Comparison of ENCODE assay signal across 1 cellular context in genomic region chr11:35905901-35906661, GRCh38.
TF ChIP-seq lines count a peak whose summit lies in the region.

No MANE protein-coding gene starts in this region.

TF ChIP-seq in WTC11, 78 proteins besides CTCF, POLR2A, EP300 and RAD21 (continued from another document):
- no peak for TF ChIP-seq ZNF512 (CRISPR knock-in tag; IDR thresholded peaks at IDR 0.05; ENCODE audit: borderline replicate concordance)
- TF ChIP-seq FOXK1 (CRISPR knock-in tag; IDR thresholded peaks at IDR 0.05) = no peak
- TF ChIP-seq CREB1 (CRISPR knock-in tag; IDR thresholded peaks at IDR 0.05) = no peak
- TF ChIP-seq, protein P1, sequence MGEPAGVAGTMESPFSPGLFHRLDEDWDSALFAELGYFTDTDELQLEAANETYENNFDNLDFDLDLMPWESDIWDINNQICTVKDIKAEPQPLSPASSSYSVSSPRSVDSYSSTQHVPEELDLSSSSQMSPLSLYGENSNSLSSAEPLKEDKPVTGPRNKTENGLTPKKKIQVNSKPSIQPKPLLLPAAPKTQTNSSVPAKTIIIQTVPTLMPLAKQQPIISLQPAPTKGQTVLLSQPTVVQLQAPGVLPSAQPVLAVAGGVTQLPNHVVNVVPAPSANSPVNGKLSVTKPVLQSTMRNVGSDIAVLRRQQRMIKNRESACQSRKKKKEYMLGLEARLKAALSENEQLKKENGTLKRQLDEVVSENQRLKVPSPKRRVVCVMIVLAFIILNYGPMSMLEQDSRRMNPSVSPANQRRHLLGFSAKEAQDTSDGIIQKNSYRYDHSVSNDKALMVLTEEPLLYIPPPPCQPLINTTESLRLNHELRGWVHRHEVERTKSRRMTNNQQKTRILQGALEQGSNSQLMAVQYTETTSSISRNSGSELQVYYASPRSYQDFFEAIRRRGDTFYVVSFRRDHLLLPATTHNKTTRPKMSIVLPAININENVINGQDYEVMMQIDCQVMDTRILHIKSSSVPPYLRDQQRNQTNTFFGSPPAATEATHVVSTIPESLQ (CRISPR knock-in tag; IDR thresholded peaks at IDR 0.05) = no peak
- TF ChIP-seq MLX (CRISPR knock-in tag; IDR thresholded peaks at IDR 0.05) = no peak
- no peak for TF ChIP-seq FOXP4 (CRISPR knock-in tag; IDR thresholded peaks at IDR 0.05)
- no peak for TF ChIP-seq ZMAT4 (CRISPR knock-in tag; IDR thresholded peaks at IDR 0.05)
- TF ChIP-seq, protein P2, sequence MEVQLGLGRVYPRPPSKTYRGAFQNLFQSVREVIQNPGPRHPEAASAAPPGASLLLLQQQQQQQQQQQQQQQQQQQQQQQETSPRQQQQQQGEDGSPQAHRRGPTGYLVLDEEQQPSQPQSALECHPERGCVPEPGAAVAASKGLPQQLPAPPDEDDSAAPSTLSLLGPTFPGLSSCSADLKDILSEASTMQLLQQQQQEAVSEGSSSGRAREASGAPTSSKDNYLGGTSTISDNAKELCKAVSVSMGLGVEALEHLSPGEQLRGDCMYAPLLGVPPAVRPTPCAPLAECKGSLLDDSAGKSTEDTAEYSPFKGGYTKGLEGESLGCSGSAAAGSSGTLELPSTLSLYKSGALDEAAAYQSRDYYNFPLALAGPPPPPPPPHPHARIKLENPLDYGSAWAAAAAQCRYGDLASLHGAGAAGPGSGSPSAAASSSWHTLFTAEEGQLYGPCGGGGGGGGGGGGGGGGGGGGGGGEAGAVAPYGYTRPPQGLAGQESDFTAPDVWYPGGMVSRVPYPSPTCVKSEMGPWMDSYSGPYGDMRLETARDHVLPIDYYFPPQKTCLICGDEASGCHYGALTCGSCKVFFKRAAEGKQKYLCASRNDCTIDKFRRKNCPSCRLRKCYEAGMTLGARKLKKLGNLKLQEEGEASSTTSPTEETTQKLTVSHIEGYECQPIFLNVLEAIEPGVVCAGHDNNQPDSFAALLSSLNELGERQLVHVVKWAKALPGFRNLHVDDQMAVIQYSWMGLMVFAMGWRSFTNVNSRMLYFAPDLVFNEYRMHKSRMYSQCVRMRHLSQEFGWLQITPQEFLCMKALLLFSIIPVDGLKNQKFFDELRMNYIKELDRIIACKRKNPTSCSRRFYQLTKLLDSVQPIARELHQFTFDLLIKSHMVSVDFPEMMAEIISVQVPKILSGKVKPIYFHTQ (CRISPR knock-in tag; IDR thresholded peaks at IDR 0.05) = no peak
- no peak for TF ChIP-seq IRF2 (CRISPR knock-in tag; IDR thresholded peaks at IDR 0.05; ENCODE audit: borderline replicate concordance, low read depth)
- no peak for TF ChIP-seq ZNF396 (CRISPR knock-in tag; IDR thresholded peaks at IDR 0.05; ENCODE audit: borderline replicate concordance)
